In the genomic region with DNA sequence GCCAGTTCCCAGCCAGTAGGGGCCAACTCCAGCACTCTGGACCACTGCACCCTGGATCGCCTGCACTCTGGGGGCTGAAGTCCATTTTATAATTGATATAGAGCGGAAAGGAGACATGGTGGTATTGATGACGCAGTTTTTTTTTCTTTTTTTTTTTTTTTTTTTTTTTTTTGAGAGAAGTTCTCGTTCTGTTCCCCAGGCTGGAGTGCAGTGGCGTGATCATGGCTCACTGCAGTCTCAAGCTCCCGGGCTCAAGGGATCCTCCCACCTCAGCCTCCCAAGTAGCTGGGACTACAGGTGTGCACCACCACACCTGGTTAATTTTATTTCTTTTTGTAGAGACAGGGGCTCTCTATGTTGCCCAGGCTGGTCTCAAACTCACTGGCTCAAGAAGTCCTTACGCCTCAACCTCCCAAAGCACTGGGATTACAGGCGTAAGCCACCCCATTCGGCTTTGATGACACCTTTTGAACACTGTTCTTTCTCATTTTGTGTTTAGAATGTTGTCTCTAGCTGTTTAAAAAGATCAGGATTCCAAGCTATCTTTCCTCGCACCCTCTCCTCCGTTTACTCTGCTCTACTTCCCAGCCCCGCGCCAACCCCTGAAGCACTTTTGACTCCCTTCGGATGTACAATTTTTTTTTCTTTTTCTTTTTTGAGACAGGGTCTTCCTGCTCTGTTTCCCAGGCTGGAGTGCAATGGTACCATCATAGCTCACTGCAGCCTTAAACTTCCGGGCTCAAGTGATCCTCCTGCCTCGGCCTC, we compare ENCODE assay signal across 11 cellular contexts. TPM values are rescaled to one million over a fixed set of nuclear protein-coding genes. Genes with fewer than 3 reads are reported as not detected.
DNase-seq lines count a peak whose midpoint lies in the region; ATAC-seq and TF ChIP-seq lines count a peak whose summit lies in the region.
"Had no signal": no experiment of that assay in that cellular context is flagged by ENCODE, and none has a peak within 500 bp of the region (broad histone marks: within the 10 kb centered on the region; RNA-seq: fewer than 3 reads in every experiment).

No MANE protein-coding gene starts in this region.

- no peak overlapping the region for H3K27ac Mint-ChIP-seq in MCF 10A (ENCODE audit: low read depth, unreplicated experiment)
- H3K27ac Mint-ChIP-seq in activated naive CD8-positive, alpha-beta T cell treated with anti-CD3 and anti-CD28 coated beads, Interleukin-2, amount 10 ng/mL, durations not matched to agents 7 days and 5 days: peak overlapping the region; percentile 99

- H3K36me3 Mint-ChIP-seq in MCF 10A (ENCODE audit: insufficient read depth, unreplicated experiment): no peaks in the 10 kb centered on the region
- H3K36me3 Mint-ChIP-seq in activated naive CD8-positive, alpha-beta T cell treated with anti-CD3 and anti-CD28 coated beads, Interleukin-2, amount 10 ng/mL, durations not matched to agents 7 days and 5 days: peaks cover 27% of the 10 kb centered on the region
- H3K36me3 Mint-ChIP-seq: brain had no signal

- peak overlapping the region; percentile 84 to 97 for H3K27ac ChIP-seq in breast epithelium
- peak overlapping the region; percentile 61 for H3K27ac ChIP-seq in urinary bladder (ENCODE audit: low read depth)

- BruUV-seq in MCF 10A (replicated peaks; lab: Mats Ljungman, UMichigan): no TSS peak

- peak overlapping the region; percentile 44 to 68 (median 46) for H3K4me3 ChIP-seq in breast epithelium
- H3K4me3 ChIP-seq in urinary bladder (ENCODE audit: low read depth, low read length): no peak overlapping the region

- peaks cover 0 to 6% of the 10 kb centered on the region in 2 donors for H3K4me1 ChIP-seq in breast epithelium
- no peaks in the 10 kb centered on the region for H3K4me1 ChIP-seq in urinary bladder (ENCODE audit: insufficient read depth)
- H3K4me1 ChIP-seq: BE2C had no signal

- H3K4me3 Mint-ChIP-seq in MCF 10A (ENCODE audit: unreplicated experiment): no peak overlapping the region
- H3K4me3 Mint-ChIP-seq in activated naive CD8-positive, alpha-beta T cell treated with anti-CD3 and anti-CD28 coated beads, Interleukin-2, amount 10 ng/mL, durations not matched to agents 7 days and 5 days: peak overlapping the region; percentile 91
- H3K4me3 Mint-ChIP-seq: brain had no signal

- no peak for TF ChIP-seq POLR2A in breast epithelium (IDR thresholded peaks at IDR 0.05)

- H3K27me3 Mint-ChIP-seq in MCF 10A (ENCODE audit: insufficient read depth, unreplicated experiment): no peaks in the 10 kb centered on the region
- H3K27me3 Mint-ChIP-seq in activated naive CD8-positive, alpha-beta T cell treated with anti-CD3 and anti-CD28 coated beads, Interleukin-2, amount 10 ng/mL, durations not matched to agents 7 days and 5 days: no peaks in the 10 kb centered on the region

- no peaks in the 10 kb centered on the region for H3K9me3 Mint-ChIP-seq in MCF 10A (ENCODE audit: unreplicated experiment)
- no peaks in the 10 kb centered on the region for H3K9me3 Mint-ChIP-seq in activated naive CD8-positive, alpha-beta T cell treated with anti-CD3 and anti-CD28 coated beads, Interleukin-2, amount 10 ng/mL, durations not matched to agents 7 days and 5 days

- no peaks in the 10 kb centered on the region for H3K27me3 ChIP-seq in breast epithelium
- H3K27me3 ChIP-seq: BE2C had no signal

- TF ChIP-seq CTCF in breast epithelium (IDR thresholded peaks at IDR 0.05): no peak
- TF ChIP-seq CTCF in MCF 10A (IDR thresholded peaks at IDR 0.05; ENCODE audit: unreplicated experiment): no peak

- ATAC-seq in activated naive CD8-positive, alpha-beta T cell treated with anti-CD3 and anti-CD28 coated beads, Interleukin-2, amount 10 ng/mL, durations not matched to agents 7 days and 5 days (ENCODE audit: low read depth): no peak
- ATAC-seq in GM21515 (IDR thresholded peaks at IDR 0.05; ENCODE audit: unreplicated experiment) (no peak), HG03442 (IDR thresholded peaks at IDR 0.05; ENCODE audit: unreplicated experiment) (no peak)

- 91% methylated on average over 16 of the region's 16 CpGs for WGBS in urinary bladder

- H3K36me3 ChIP-seq in breast epithelium (no peaks in the 10 kb centered on the region), urinary bladder (ENCODE audit: insufficient read depth) (no peaks in the 10 kb centered on the region)
- H3K36me3 ChIP-seq: BE2C had no signal

- peaks cover 6% of the 10 kb centered on the region for H3K4me1 Mint-ChIP-seq in MCF 10A (ENCODE audit: insufficient read depth, unreplicated experiment)
- H3K4me1 Mint-ChIP-seq in activated naive CD8-positive, alpha-beta T cell treated with anti-CD3 and anti-CD28 coated beads, Interleukin-2, amount 10 ng/mL, durations not matched to agents 7 days and 5 days: peaks cover 48% of the 10 kb centered on the region
- H3K4me1 Mint-ChIP-seq: brain had no signal

- H3K9me3 ChIP-seq in breast epithelium: no peaks in the 10 kb centered on the region
- H3K9me3 ChIP-seq: BE2C had no signal

- no peak for DNase-seq in breast epithelium (ENCODE audit: low spot score in 2 of 2)
- DNase-seq in MCF 10A (ENCODE audit: unreplicated experiment): no peak
- no peak for DNase-seq in activated naive CD8-positive, alpha-beta T cell treated with anti-CD3 and anti-CD28 coated beads, Interleukin-2, amount 10 ng/mL, durations not matched to agents 7 days and 5 days
- peak; percentile 41 for DNase-seq in mesenteric fat pad (ENCODE audit: low spot score)
- DNase-seq in pons (ENCODE audit: low spot score): no peak
- DNase-seq: BE2C, NCI-H146 had no signal

- POLR2A ChIA-PET in MCF 10A (lab: Yijun Ruan, JAX): no interaction called here
- POLR2A ChIA-PET in activated naive CD8-positive, alpha-beta T cell treated with anti-CD3 and anti-CD28 coated beads, Interleukin-2, amount 10 ng/mL, durations not matched to agents 7 days and 5 days (lab: Charles Lee): interaction anchor here (0.7 to 8.0 kb wide), 11 partner anchors 9 to 701 kb away, joined by 3 to 233 read pairs (median 6); a partner anchor contains a TSS

- intact Hi-C loops in breast epithelium (cut with DNase I; ENCODE audit: low total_unique reads) (no loop called here), MCF 10A (cut with micrococcal nuclease) (no loop called here)

- CTCF ChIA-PET in MCF 10A (lab: Yijun Ruan, JAX): no interaction called here

RNA-seq across cellular contexts. Expression of a gene that starts 1.0 kb away (rescaled TPM):
- 10 to 100 TPM in 2 of 3 donors, 1 to 10 TPM in 1; 8.9 to 31.5 (median 29.4) TPM for total RNA-seq in breast epithelium
- total RNA-seq in MCF 10A (2022): not detected in 2 replicates
- 100 to 1,000 TPM; 103 to 106 TPM for total RNA-seq in activated naive CD8-positive, alpha-beta T cell treated with anti-CD3 and anti-CD28 coated beads, Interleukin-2, amount 10 ng/mL, durations not matched to agents 7 days and 5 days
- total RNA-seq in mesenteric fat pad: 39.9 TPM
- total RNA-seq in urinary bladder: 10.3 TPM
- polyA plus RNA-seq in urinary bladder: 8.2 TPM

RNA-seq across cellular contexts. Expression of a gene that starts 46.2 kb away (rescaled TPM):
- 10 to 100 TPM in 2 of 3 donors, 1 to 10 TPM in 1; 1.6 to 13.6 (median 10.5) TPM for total RNA-seq in breast epithelium
- total RNA-seq in MCF 10A (2022): not detected in 2 replicates
- total RNA-seq in activated naive CD8-positive, alpha-beta T cell treated with anti-CD3 and anti-CD28 coated beads, Interleukin-2, amount 10 ng/mL, durations not matched to agents 7 days and 5 days: not detected
- 0.90 TPM for total RNA-seq in mesenteric fat pad
- total RNA-seq in urinary bladder: 22.2 TPM
- polyA plus RNA-seq in urinary bladder: 17.6 TPM
